ENCODE assay signal across 14 cellular contexts in the genomic region with DNA sequence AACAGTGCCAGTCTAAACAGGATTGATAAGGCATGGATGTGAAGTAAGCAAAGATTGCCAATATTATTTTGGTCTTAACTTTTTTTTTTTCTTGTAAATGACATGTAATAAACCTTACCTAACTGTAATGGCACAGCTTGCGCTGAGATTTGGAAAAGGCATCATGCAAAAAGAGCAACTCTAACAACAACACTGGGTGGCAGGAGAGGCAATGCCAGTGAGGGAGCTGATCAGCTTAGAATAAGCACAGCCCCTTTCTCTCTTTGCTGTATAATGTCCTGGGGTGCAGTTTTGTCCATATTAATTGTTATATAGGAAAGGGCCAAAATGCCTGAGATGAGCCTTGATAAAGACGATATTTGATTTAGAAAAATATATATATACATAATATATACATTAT.
DNase-seq lines count a peak whose midpoint lies in the region; ATAC-seq and TF ChIP-seq lines count a peak whose summit lies in the region.
"Had no signal": no experiment of that assay in that cellular context is flagged by ENCODE, and none has a peak within 500 bp of the region (broad histone marks: within the 10 kb centered on the region; RNA-seq: fewer than 3 reads in every experiment).

No MANE protein-coding gene starts in this region.

- intact Hi-C loops in heart left ventricle (cut with DNase I): no loop called here
- intact Hi-C loops in left cardiac atrium (cut with DNase I): no loop called here
- intact Hi-C loops in testis (cut with DNase I; ENCODE audit: low total_unique reads): no loop called here

- H3K4me3 ChIP-seq in heart left ventricle (no peak overlapping the region), RWPE2 (ENCODE audit: severe bottlenecking) (no peak overlapping the region), fibroblast of villous mesenchyme (ENCODE audit: low read depth, low read length) (no peak overlapping the region), testis (no peak overlapping the region)
- H3K4me3 ChIP-seq: Peyer's patch had no signal

- H3K4me1 ChIP-seq in heart left ventricle: no peaks in the 10 kb centered on the region
- no peaks in the 10 kb centered on the region for H3K4me1 ChIP-seq in RWPE2 (ENCODE audit: insufficient read depth, poor library complexity, severe bottlenecking)
- H3K4me1 ChIP-seq in testis: no peaks in the 10 kb centered on the region
- H3K4me1 ChIP-seq: Peyer's patch had no signal

- DNase-seq in heart left ventricle: no peak
- DNase-seq in left cardiac atrium: no peak
- DNase-seq in RWPE2 (ENCODE audit: low spot score): no peak
- no peak for DNase-seq in fibroblast of villous mesenchyme (ENCODE audit: low read depth)
- peak; percentile 15 for DNase-seq in testis
- no peak for DNase-seq in NCI-H146 (lab: John Stamatoyannopoulos, UW)
- DNase-seq in SKM-1 (lab: John Stamatoyannopoulos, UW; ENCODE audit: unreplicated experiment): no peak
- DNase-seq: activated naive CD8-positive, alpha-beta T cell treated with anti-CD3 and anti-CD28 coated beads for 36 hours; activated T-cell treated with anti-CD3 and anti-CD28 coated beads, Interleukin-2, amount 50 U/mL, for 72 hours; effector CD4-positive, alpha-beta T cell; hypothalamus; NCI-H1694 treated with DMSO at 0.1 percent for 48 hours; Peyer's patch had no signal

- WGBS in heart left ventricle, 4 donors: 83 to 91% (median 86%) methylated on average over 2 of the region's 2 CpGs
- WGBS in testis, 2 donors: 82% methylated on average over 2 of the region's 2 CpGs

- TF ChIP-seq CTCF in heart left ventricle (IDR thresholded peaks at IDR 0.05) (peak in 9 of 12 donors; percentile 11 to 36 (median 22)), RWPE2 (IDR thresholded peaks at IDR 0.05; ENCODE audit: poor library complexity, severe bottlenecking) (peak; percentile 11), fibroblast of villous mesenchyme (IDR thresholded peaks at IDR 0.05; ENCODE audit: insufficient read depth, low read depth, low read length) (peak; percentile 16), testis (IDR thresholded peaks at IDR 0.05) (no peak)

- TF ChIP-seq POLR2A in heart left ventricle (IDR thresholded peaks at IDR 0.05) (no peak), testis (IDR thresholded peaks at IDR 0.05) (no peak)

- H3K27me3 ChIP-seq in heart left ventricle (no peaks in the 10 kb centered on the region), RWPE2 (ENCODE audit: insufficient read depth, poor library complexity, severe bottlenecking) (no peaks in the 10 kb centered on the region), testis (no peaks in the 10 kb centered on the region)
- H3K27me3 ChIP-seq: Peyer's patch had no signal

- H3K27ac ChIP-seq in heart left ventricle (no peak overlapping the region), RWPE2 (ENCODE audit: poor library complexity, severe bottlenecking) (no peak overlapping the region), testis (no peak overlapping the region)
- H3K27ac ChIP-seq: Peyer's patch had no signal

- H3K36me3 ChIP-seq in heart left ventricle (no peaks in the 10 kb centered on the region), RWPE2 (ENCODE audit: low read depth) (no peaks in the 10 kb centered on the region), testis (ENCODE audit: low read depth, missing control alignments) (no peaks in the 10 kb centered on the region)
- H3K36me3 ChIP-seq: Peyer's patch had no signal

- ATAC-seq in heart left ventricle: no peak
- no peak for ATAC-seq in left cardiac atrium
- no peak for ATAC-seq in RWPE2 (ENCODE audit: low read depth)
- no peak for ATAC-seq in HG02763 (IDR thresholded peaks at IDR 0.05; ENCODE audit: unreplicated experiment)
- ATAC-seq: activated T-cell treated with anti-CD3 and anti-CD28 coated beads, Interleukin-2, amount 50 U/mL, for 72 hours had no signal

- H3K9me3 ChIP-seq in heart left ventricle (peaks cover 0 to 10% (median 0%) of the 10 kb centered on the region in 12 donors), RWPE2 (ENCODE audit: severe bottlenecking) (no peaks in the 10 kb centered on the region), testis (no peaks in the 10 kb centered on the region)

Comparison
In these comparisons a context has a peak if more than half of its experiments do, and no peak if none do; other contexts are left out.
1. CTCF ChIP-seq: peak in heart left ventricle (9 of 12), RWPE2 (single experiment) and fibroblast of villous mesenchyme (single experiment); none in testis (0 of 3).